In the genomic region with DNA sequence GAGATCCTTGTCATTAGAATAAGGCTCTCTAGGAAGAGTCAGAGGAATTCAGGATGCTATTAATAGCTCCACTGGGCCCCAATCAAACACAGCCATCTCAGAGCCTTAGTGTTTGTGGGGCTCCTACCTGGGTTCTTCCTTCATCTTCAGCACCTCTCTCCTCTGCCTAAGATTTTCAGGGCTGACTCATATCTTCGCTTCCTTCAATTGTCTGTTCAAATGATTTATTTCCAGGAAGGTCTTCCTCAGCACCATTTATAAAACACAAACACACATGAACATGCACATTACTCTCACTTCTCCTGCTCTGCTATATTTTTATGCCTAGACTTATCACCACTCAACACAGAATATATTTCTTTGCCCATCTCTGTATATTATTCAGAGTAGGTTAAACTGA, we compare ENCODE assay signal across 25 cellular contexts.
DNase-seq lines count a peak whose midpoint lies in the region; ATAC-seq and TF ChIP-seq lines count a peak whose summit lies in the region.
"Had no signal": no experiment of that assay in that cellular context is flagged by ENCODE, and none has a peak within 500 bp of the region (broad histone marks: within the 10 kb centered on the region; RNA-seq: fewer than 3 reads in every experiment).

No MANE protein-coding gene starts in this region.

- H3K4me3 ChIP-seq in heart right ventricle (no peak overlapping the region), coronary artery (no peak overlapping the region)
- H3K4me3 ChIP-seq: adrenal gland, BLaER1, breast epithelium, pancreas had no signal

- H3K9me3 Mint-ChIP-seq in nephron (no peaks in the 10 kb centered on the region), type B pancreatic cell (peaks cover 5% of the 10 kb centered on the region)
- H3K9me3 Mint-ChIP-seq: natural killer cell treated with Interleukin-12 subunit alpha and Interleukin-12 subunit beta and Interleukin-15 and Interleukin-18, amount 100 ng/mL, for 72 hours; T-helper 1 cell treated with Interleukin-12 subunit alpha and Interleukin-12 subunit beta and Interleukin-4 antibody, amounts not matched to agents 30 μg/mL and 1 μg/mL, for 36 hours had no signal

- H3K4me1 Mint-ChIP-seq in nephron: peaks cover 54% of the 10 kb centered on the region
- peaks cover 54% of the 10 kb centered on the region for H3K4me1 Mint-ChIP-seq in type B pancreatic cell (ENCODE audit: unreplicated experiment)

- TF ChIP-seq CTCF in heart right ventricle (IDR thresholded peaks at IDR 0.05) (no peak), coronary artery (IDR thresholded peaks at IDR 0.05) (no peak), nephron (IDR thresholded peaks at IDR 0.05; ENCODE audit: unreplicated experiment in 3 of 3) (no peak), type B pancreatic cell (conservative IDR thresholded peaks at IDR 0.05) (no peak)

- H3K4me3 Mint-ChIP-seq in nephron (no peak overlapping the region), type B pancreatic cell (no peak overlapping the region)
- H3K4me3 Mint-ChIP-seq: natural killer cell treated with Interleukin-12 subunit alpha and Interleukin-12 subunit beta and Interleukin-15 and Interleukin-18, amount 100 ng/mL, for 72 hours; T-helper 1 cell treated with Interleukin-12 subunit alpha and Interleukin-12 subunit beta and Interleukin-4 antibody, amounts not matched to agents 30 μg/mL and 1 μg/mL, for 36 hours had no signal

- H3K27me3 ChIP-seq in heart right ventricle: no peaks in the 10 kb centered on the region
- H3K27me3 ChIP-seq: adrenal gland, breast epithelium had no signal

- H3K4me1 ChIP-seq in heart right ventricle: peaks cover 0 to 64% (median 31%) of the 10 kb centered on the region in 9 donors
- H3K4me1 ChIP-seq: breast epithelium had no signal

- H3K36me3 ChIP-seq in heart right ventricle: no peaks in the 10 kb centered on the region
- H3K36me3 ChIP-seq: adrenal gland, BLaER1, breast epithelium, pancreas had no signal

- H3K36me3 Mint-ChIP-seq in nephron (ENCODE audit: low read depth) (no peaks in the 10 kb centered on the region), type B pancreatic cell (no peaks in the 10 kb centered on the region)
- H3K36me3 Mint-ChIP-seq: natural killer cell treated with Interleukin-12 subunit alpha and Interleukin-12 subunit beta and Interleukin-15 and Interleukin-18, amount 100 ng/mL, for 72 hours had no signal

- intact Hi-C loops in heart right ventricle (cut with DNase I): no loop called here
- intact Hi-C loops in Right ventricle myocardium superior (cut with DNase I): no loop called here

- H3K27ac ChIP-seq in heart right ventricle (peak overlapping the region in 7 of 10 donors; percentile 9 to 92 (median 47)), coronary artery (peak overlapping the region; percentile 14 to 27)
- H3K27ac ChIP-seq: adrenal gland, BLaER1, pancreas had no signal

- DNase-seq in heart right ventricle (no peak), Right ventricle myocardium superior (no peak), coronary artery (ENCODE audit: low spot score) (no peak), type B pancreatic cell (ENCODE audit: extremely low spot score, unreplicated experiment) (no peak), cerebellar cortex (ENCODE audit: low spot score) (no peak), left lobe of liver (ENCODE audit: low spot score) (no peak)
- DNase-seq: ACHN; activated gamma-delta T cell treated with Interleukin-2 at 50 U/mL for 16 hours; activated T-cell treated with anti-CD3 and anti-CD28 coated beads, Interleukin-2, amount 50 U/mL, for 1 hour; adrenal gland; Caco-2; glutamatergic neuron; H7; NCI-H1694 treated with DMSO at 0.1 percent for 48 hours; NCI-H2171 treated with DMSO at 0.1 percent for 48 hours; NCI-H524; NK-92 treated with Interleukin-12 subunit alpha and Interleukin-12 subunit beta, amount 100 ng/mL, for 24 hours; pancreas had no signal

- no peaks in the 10 kb centered on the region for H3K27me3 Mint-ChIP-seq in nephron (ENCODE audit: low read depth)
- peaks cover 7% of the 10 kb centered on the region for H3K27me3 Mint-ChIP-seq in type B pancreatic cell

- ATAC-seq in heart right ventricle (no peak), Right ventricle myocardium superior (ENCODE audit: poor library complexity) (no peak), HG03095 (IDR thresholded peaks at IDR 0.05; ENCODE audit: unreplicated experiment) (no peak), left lobe of liver (no peak)
- ATAC-seq: HepG2; natural killer cell treated with Interleukin-12 subunit alpha and Interleukin-12 subunit beta and Interleukin-15 and Interleukin-18, amount 100 ng/mL, for 72 hours; pancreas had no signal

- 75 to 83% methylated on average over 1 of the region's 1 CpG for WGBS in heart right ventricle, 2 donors

- peaks cover 0 to 12% (median 0%) of the 10 kb centered on the region in 11 donors for H3K9me3 ChIP-seq in heart right ventricle
- H3K9me3 ChIP-seq: adrenal gland, BLaER1, breast epithelium, Caco-2, pancreas had no signal

- H3K27ac Mint-ChIP-seq in nephron: peak overlapping the region; percentile 78 to 91 (median 80)
- H3K27ac Mint-ChIP-seq in type B pancreatic cell: peak overlapping the region; percentile 5
- H3K27ac Mint-ChIP-seq: natural killer cell treated with Interleukin-12 subunit alpha and Interleukin-12 subunit beta and Interleukin-15 and Interleukin-18, amount 100 ng/mL, for 72 hours; T-helper 1 cell treated with Interleukin-12 subunit alpha and Interleukin-12 subunit beta and Interleukin-4 antibody, amounts not matched to agents 30 μg/mL and 1 μg/mL, for 36 hours had no signal
